13 cellular contexts compared by ENCODE assay signal in genomic region chr2:165149439-165149838, GRCh38. TPM values are rescaled to one million over a fixed set of nuclear protein-coding genes. Genes with fewer than 3 reads are reported as not detected.
DNase-seq lines count a peak whose midpoint lies in the region; ATAC-seq and TF ChIP-seq lines count a peak whose summit lies in the region.
"Had no signal": no experiment of that assay in that cellular context is flagged by ENCODE, and none has a peak within 500 bp of the region (broad histone marks: within the 10 kb centered on the region; RNA-seq: fewer than 3 reads in every experiment).

No MANE protein-coding gene starts in this region.

- ATAC-seq in GM18870 (IDR thresholded peaks at IDR 0.05; ENCODE audit: unreplicated experiment) (peak; percentile 93), GM21515 (IDR thresholded peaks at IDR 0.05; ENCODE audit: unreplicated experiment) (peak; percentile 92), HG03060 (IDR thresholded peaks at IDR 0.05; ENCODE audit: low read depth, unreplicated experiment) (peak; percentile 94), activated B cell treated with CpG ODN at 0.5 μM for 24 hours (ENCODE audit: low read depth) (peak; percentile 42)
- ATAC-seq: HepG2 had no signal

- H3K4me3 ChIP-seq in coronary artery, result no peak overlapping the region

- POLR2A ChIA-PET in activated B cell treated with CpG ODN at 0.5 μM for 24 hours (lab: Charles Lee), result no interaction called here

- H3K4me3 Mint-ChIP-seq in activated B cell treated with CpG ODN at 0.5 μM for 24 hours (no peak overlapping the region), chondrocyte (ENCODE audit: unreplicated experiment) (no peak overlapping the region)
- H3K4me3 Mint-ChIP-seq: activated naive CD4-positive, alpha-beta T cell treated with anti-CD3 and anti-CD28 coated beads for 36 hours; neural crest cell had no signal

- no peak overlapping the region for H3K27ac ChIP-seq in coronary artery

- H3K9me3 Mint-ChIP-seq in activated B cell treated with CpG ODN at 0.5 μM for 24 hours (no peaks in the 10 kb centered on the region), chondrocyte (ENCODE audit: low read depth) (no peaks in the 10 kb centered on the region)
- H3K9me3 Mint-ChIP-seq: activated naive CD4-positive, alpha-beta T cell treated with anti-CD3 and anti-CD28 coated beads for 36 hours; neural crest cell had no signal

- H3K27ac Mint-ChIP-seq in activated B cell treated with CpG ODN at 0.5 μM for 24 hours (no peak overlapping the region), chondrocyte (ENCODE audit: unreplicated experiment) (no peak overlapping the region)
- H3K27ac Mint-ChIP-seq: activated naive CD4-positive, alpha-beta T cell treated with anti-CD3 and anti-CD28 coated beads for 36 hours had no signal

- no peak for DNase-seq in activated B cell treated with CpG ODN at 0.5 μM for 24 hours
- DNase-seq in coronary artery (ENCODE audit: low spot score), result no peak
- no peak for DNase-seq in NCI-H82 (lab: John Stamatoyannopoulos, UW)
- no peak for DNase-seq in chondrocyte (ENCODE audit: low spot score)
- DNase-seq: activated CD4-positive, alpha-beta T cell treated with anti-CD3 and anti-CD28 coated beads for 1 hour; activated naive CD4-positive, alpha-beta T cell treated with anti-CD3 and anti-CD28 coated beads for 36 hours; stimulated activated CD4-positive, alpha-beta T cell treated with anti-CD3 and anti-CD28 coated beads, Interleukin-12 subunit alpha, Interleukin-12 subunit beta, amount 100 ng/mL, for 4 hours had no signal

- CTCF ChIA-PET in activated B cell treated with CpG ODN at 0.5 μM for 24 hours (lab: Charles Lee), result no interaction called here

- intact Hi-C loops in activated B cell treated with CpG ODN at 0.5 μM for 24 hours (cut with micrococcal nuclease), result loop anchor here (5.0 kb wide), 1 partner anchor 43 kb away; no protein-coding TSS in a partner anchor

- H3K4me1 Mint-ChIP-seq in activated B cell treated with CpG ODN at 0.5 μM for 24 hours (peaks cover 18% of the 10 kb centered on the region), chondrocyte (ENCODE audit: low read depth) (no peaks in the 10 kb centered on the region)
- H3K4me1 Mint-ChIP-seq: neural crest cell had no signal

- TF ChIP-seq CTCF in activated B cell treated with CpG ODN at 0.5 μM for 24 hours (IDR thresholded peaks at IDR 0.05) (no peak), coronary artery (IDR thresholded peaks at IDR 0.05) (no peak), chondrocyte (IDR thresholded peaks at IDR 0.05) (no peak)

- H3K36me3 Mint-ChIP-seq in activated B cell treated with CpG ODN at 0.5 μM for 24 hours (ENCODE audit: low read depth) (peaks cover 5% of the 10 kb centered on the region), chondrocyte (ENCODE audit: low read depth) (no peaks in the 10 kb centered on the region)

- H3K27me3 Mint-ChIP-seq in activated B cell treated with CpG ODN at 0.5 μM for 24 hours (no peaks in the 10 kb centered on the region), chondrocyte (ENCODE audit: low read depth) (peaks cover 4% of the 10 kb centered on the region)

RNA-seq across cellular contexts. Expression of gene SCN3A, which starts 54.4 kb away (rescaled TPM):
- total RNA-seq in activated B cell treated with CpG ODN at 0.5 μM for 24 hours (2.2 and 2.6 TPM in 2 replicates), chondrocyte (0.23 to 0.30 TPM in 2 of 3 replicates, not detected in the other)
- total RNA-seq: fibroblast of villous mesenchyme, HepG2 had no signal

Comparison
In these comparisons a context has a peak if more than half of its experiments do, and no peak if none do; other contexts are left out.
1. ATAC-seq: peak in every context shown above with its lines; median percentile 94 in HG03060; 93 in GM18870; 92 in GM21515; 42 in activated B cell treated with CpG ODN at 0.5 μM for 24 hours.